ENCODE assay signal across 14 cellular contexts in the genomic region with DNA sequence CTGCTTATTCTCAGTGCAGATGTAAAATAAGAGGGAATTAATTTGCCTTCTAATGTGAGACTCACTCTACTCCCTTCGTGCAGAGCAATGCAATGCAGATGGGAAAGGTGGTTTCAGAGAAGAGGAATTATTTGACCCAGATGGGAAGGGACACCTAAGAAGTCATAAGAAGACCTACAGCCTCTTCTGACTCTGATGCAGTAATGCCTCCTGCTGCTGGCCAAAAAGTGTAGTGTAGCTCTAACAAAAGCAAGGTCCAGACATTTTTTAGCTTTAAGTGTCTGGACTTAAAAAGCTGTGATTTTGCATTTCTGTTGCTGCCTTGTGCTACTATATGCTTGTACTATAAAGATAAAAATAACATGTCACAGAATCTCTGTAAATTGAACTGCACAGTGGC.
DNase-seq lines count a peak whose midpoint lies in the region; ATAC-seq and TF ChIP-seq lines count a peak whose summit lies in the region.
"Had no signal": no experiment of that assay in that cellular context is flagged by ENCODE, and none has a peak within 500 bp of the region (broad histone marks: within the 10 kb centered on the region; RNA-seq: fewer than 3 reads in every experiment).

No MANE protein-coding gene starts in this region.

- ATAC-seq in HG03469 (IDR thresholded peaks at IDR 0.05; ENCODE audit: unreplicated experiment): no peak
- ATAC-seq: activated T-cell treated with anti-CD3 and anti-CD28 coated beads, Interleukin-2, amount 50 U/mL, for 4 hours had no signal

- H3K27ac Mint-ChIP-seq in progenitor cell of endocrine pancreas: no peak overlapping the region
- H3K27ac Mint-ChIP-seq: mesothelial cell of epicardium had no signal

- H3K4me1 ChIP-seq in PC-9 (replicated peaks; ENCODE audit: insufficient read depth) (peaks cover 6% of the 10 kb centered on the region; the same call in 1 of the 2 replicates), Karpas-422 (ENCODE audit: low read length) (no peaks in the 10 kb centered on the region)
- H3K4me1 ChIP-seq: sigmoid colon had no signal

- H2AFZ ChIP-seq in PC-9: no peak overlapping the region
- H2AFZ ChIP-seq in Karpas-422 (ENCODE audit: low read length): no peak overlapping the region

- H3K79me2 ChIP-seq in PC-9 (ENCODE audit: low read depth): no peaks in the 10 kb centered on the region
- H3K79me2 ChIP-seq in Karpas-422 (ENCODE audit: low read length): no peaks in the 10 kb centered on the region

- no peaks in the 10 kb centered on the region for H3K9me3 Mint-ChIP-seq in progenitor cell of endocrine pancreas (ENCODE audit: low read depth)
- H3K9me3 Mint-ChIP-seq: mesothelial cell of epicardium had no signal

- no peaks in the 10 kb centered on the region for H3K9me3 ChIP-seq in PC-9 (ENCODE audit: insufficient read depth, low read depth)
- no peaks in the 10 kb centered on the region for H3K9me3 ChIP-seq in Karpas-422 (ENCODE audit: low read length)
- H3K9me3 ChIP-seq: sigmoid colon, tibial nerve had no signal

- H3K9ac ChIP-seq in Karpas-422 (ENCODE audit: low read length): no peak overlapping the region

- CTCF ChIA-PET in PC-9 (lab: Charles Lee): no interaction called here

- H3K27me3 ChIP-seq in PC-9 (ENCODE audit: insufficient read depth, low read depth): no peaks in the 10 kb centered on the region
- H3K27me3 ChIP-seq in Karpas-422 (ENCODE audit: low read length): no peaks in the 10 kb centered on the region
- H3K27me3 ChIP-seq: sigmoid colon, tibial nerve had no signal

- H3K36me3 ChIP-seq in PC-9 (ENCODE audit: low read depth) (no peaks in the 10 kb centered on the region), Karpas-422 (ENCODE audit: insufficient read depth, low read length) (no peaks in the 10 kb centered on the region)
- H3K36me3 ChIP-seq: sigmoid colon, tibial nerve had no signal

- no peak overlapping the region for H3K4me3 Mint-ChIP-seq in progenitor cell of endocrine pancreas (ENCODE audit: low read depth)
- H3K4me3 Mint-ChIP-seq: activated T-cell treated with anti-CD3 and anti-CD28 coated beads, Interleukin-2, amount 50 U/mL, for 4 hours; mesothelial cell of epicardium had no signal

- DNase-seq in DMS 273 (lab: John Stamatoyannopoulos, UW; ENCODE audit: unreplicated experiment) (peak; percentile 12), DMS 273 treated with DMSO at 0.1 percent for 48 hours (lab: John Stamatoyannopoulos, UW) (no peak), PC-9 (no peak), epithelial cell of proximal tubule (ENCODE audit: low read depth) (no peak), progenitor cell of endocrine pancreas (ENCODE audit: low spot score, unreplicated experiment) (no peak), NCI-H1092 treated with DMSO at 0.1 percent for 48 hours (lab: John Stamatoyannopoulos, UW) (no peak), Karpas-422 (no peak)
- DNase-seq: 8988T; activated T-cell treated with anti-CD3 and anti-CD28 coated beads, Interleukin-2, amount 50 U/mL, for 4 hours; NCI-H1048; sigmoid colon had no signal

- no peaks in the 10 kb centered on the region for H3K36me3 Mint-ChIP-seq in progenitor cell of endocrine pancreas (ENCODE audit: insufficient read depth)
- H3K36me3 Mint-ChIP-seq: mesothelial cell of epicardium had no signal

- H3K4me3 ChIP-seq in PC-9: no peak overlapping the region
- H3K4me3 ChIP-seq in epithelial cell of proximal tubule (ENCODE audit: low read depth, low read length): no peak overlapping the region
- H3K4me3 ChIP-seq in Karpas-422 (ENCODE audit: low read length): no peak overlapping the region
- H3K4me3 ChIP-seq: sigmoid colon, tibial nerve had no signal

- H3F3A ChIP-seq in PC-9 (ENCODE audit: insufficient read depth, low read depth): no peaks in the 10 kb centered on the region

- BruUV-seq in PC-9 (replicated peaks; lab: Mats Ljungman, UMichigan): no TSS peak

- H3K27me3 Mint-ChIP-seq in progenitor cell of endocrine pancreas: no peaks in the 10 kb centered on the region

- H3K27ac ChIP-seq in PC-9: no peak overlapping the region
- H3K27ac ChIP-seq in Karpas-422 (ENCODE audit: low read length): no peak overlapping the region
- H3K27ac ChIP-seq: sigmoid colon, tibial nerve had no signal

- intact Hi-C loops in PC-9 (cut with micrococcal nuclease; ENCODE audit: unreplicated experiment): no loop called here

- H3K9me2 ChIP-seq in PC-9 (ENCODE audit: insufficient read depth) (no peaks in the 10 kb centered on the region), Karpas-422 (replicated peaks; ENCODE audit: insufficient read depth, low read length) (no peaks in the 10 kb centered on the region)

- POLR2A ChIA-PET in PC-9 (lab: Charles Lee; ENCODE audit: unreplicated experiment): no interaction called here

- no peaks in the 10 kb centered on the region for H4K20me1 ChIP-seq in PC-9 (ENCODE audit: insufficient read depth)
- H4K20me1 ChIP-seq in Karpas-422 (ENCODE audit: insufficient read depth, low read depth, low read length): no peaks in the 10 kb centered on the region

- peaks cover 23% of the 10 kb centered on the region for H3K4me1 Mint-ChIP-seq in progenitor cell of endocrine pancreas (ENCODE audit: low read depth)
- H3K4me1 Mint-ChIP-seq: mesothelial cell of epicardium had no signal

- no peak overlapping the region for H3K4me2 ChIP-seq in PC-9
- H3K4me2 ChIP-seq in Karpas-422 (ENCODE audit: low read depth, low read length, poor library complexity, severe bottlenecking): no peak overlapping the region

- TF ChIP-seq CTCF in PC-9 (conservative IDR thresholded peaks at IDR 0.05) (peak; percentile 31; the same call in 1 of the 2 replicates), epithelial cell of proximal tubule (conservative IDR thresholded peaks at IDR 0.05; ENCODE audit: low read depth, low read length) (peak; percentile 54), progenitor cell of endocrine pancreas (IDR thresholded peaks at IDR 0.05; ENCODE audit: unreplicated experiment) (peak; percentile 51)
